Comparison of ENCODE assay signal across 13 cellular contexts in genomic region chr2:186919272-186919671, GRCh38.
DNase-seq lines count a peak whose midpoint lies in the region; ATAC-seq, FAIRE-seq and TF ChIP-seq lines count a peak whose summit lies in the region.
"Had no signal": no experiment of that assay in that cellular context is flagged by ENCODE, and none has a peak within 500 bp of the region (broad histone marks: within the 10 kb centered on the region; RNA-seq: fewer than 3 reads in every experiment).

No MANE protein-coding gene starts in this region.

- H3K36me3 Mint-ChIP-seq in T-helper 17 cell (ENCODE audit: low read depth) = no peaks in the 10 kb centered on the region

- no peak for FAIRE-seq in A549 (lab: Jason Lieb, UNC)
- FAIRE-seq in HepG2 (lab: Jason Lieb, UNC) = no peak

- intact Hi-C loops in HepG2 (cut with micrococcal nuclease; ENCODE audit: unreplicated experiment) = no loop called here

- in situ Hi-C loops in HepG2 (cut with HindIII; ENCODE audit: extremely low pct_ligation_motif_present, low pct_unique_long_range_greater_than_20kb) = no loop called here

- no peak overlapping the region for H3K4me2 ChIP-seq in A549
- no peak overlapping the region for H3K4me2 ChIP-seq in HepG2 (ENCODE audit: low read depth, low read length)

- TF ChIP-seq EP300 in A549 (IDR thresholded peaks at IDR 0.05) = no peak
- no peak for TF ChIP-seq EP300 in HepG2 (IDR thresholded peaks at IDR 0.05; ENCODE audit: low read depth in 2 of 2, low read length in 2 of 2)
- no peak for TF ChIP-seq EP300 in HepG2 (CRISPR knock-in tag; IDR thresholded peaks at IDR 0.05; ENCODE audit: borderline replicate concordance)

- H3K27ac ChIP-seq in A549 (no peak overlapping the region), HepG2 (ENCODE audit: extremely low read length, insufficient read depth, low read length) (no peak overlapping the region)
- H3K27ac ChIP-seq: stomach had no signal

- H4K20me1 ChIP-seq in HepG2 (ENCODE audit: insufficient read depth, low read length) = no peaks in the 10 kb centered on the region

- DNase-seq in A549 (ENCODE audit: low read depth in 1 of 2, low spot score in 1 of 2) = peak in 1 of 2 experiments; percentile 29
- peak; percentile 38 for DNase-seq in GM04504 (ENCODE audit: low read depth)
- DNase-seq in T1000 (lab: John Stamatoyannopoulos, UW) = peak; percentile 6
- DNase-seq in fibroblast of the aortic adventitia (ENCODE audit: low read depth) = peak; percentile 64
- no peak for DNase-seq in T-helper 17 cell
- no peak for DNase-seq in HepG2 (ENCODE audit: low spot score)
- DNase-seq in activated CD4-positive, alpha-beta T cell treated with anti-CD3 and anti-CD28 coated beads for 4 hours = no peak
- DNase-seq: C1 segment of cervical spinal cord; left cardiac atrium; stimulated activated CD4-positive, alpha-beta T cell treated with anti-CD3 and anti-CD28 coated beads, Interleukin-4, amount 100 ng/mL, for 1 hour; stomach had no signal

- no peak for TF ChIP-seq POLR2A in A549 (IDR thresholded peaks at IDR 0.05; ENCODE audit: low read length)
- no peak for TF ChIP-seq POLR2A in HepG2 (IDR thresholded peaks at IDR 0.05; ENCODE audit: insufficient read depth in 1 of 2, low read depth in 2 of 2, low read length in 2 of 2)

- no peaks in the 10 kb centered on the region for H3K27me3 Mint-ChIP-seq in T-helper 17 cell

- H2AFZ ChIP-seq in HepG2 (ENCODE audit: low read length) = no peak overlapping the region

- no peaks in the 10 kb centered on the region for H3K4me1 Mint-ChIP-seq in T-helper 17 cell

- H3K4me3 Mint-ChIP-seq in T-helper 17 cell = no peak overlapping the region
- H3K4me3 Mint-ChIP-seq: T-helper 1 cell treated with Interleukin-12 subunit alpha and Interleukin-12 subunit beta and Interleukin-4 antibody, amounts not matched to agents 30 μg/mL and 1 μg/mL, for 36 hours had no signal

- CTCF ChIA-PET in A549 (lab: Yijun Ruan, JAX) = interaction anchor here (1.2 to 1.9 kb wide), 2 partner anchors 11 to 16 kb away, joined by 3 to 6 read pairs; no protein-coding TSS in a partner anchor
- CTCF ChIA-PET in HepG2 (lab: Yijun Ruan, JAX; ENCODE audit: low intra/inter-chr PET ratio, low total read pairs) = no interaction called here

- no peaks in the 10 kb centered on the region for H3K27me3 ChIP-seq in HepG2 (ENCODE audit: control insufficient read depth in 1 of 2, insufficient read depth in 2 of 2, low read length in 2 of 2)
- H3K27me3 ChIP-seq: stomach had no signal

- no TSS peak for BruUV-seq in HepG2 (replicated peaks; lab: Mats Ljungman, UMichigan)

- no peaks in the 10 kb centered on the region for H3K9me3 ChIP-seq in A549
- no peaks in the 10 kb centered on the region for H3K9me3 ChIP-seq in T-helper 17 cell (ENCODE audit: control insufficient read depth, low read length, poor library complexity, severe bottlenecking)
- no peaks in the 10 kb centered on the region for H3K9me3 ChIP-seq in HepG2 (ENCODE audit: low read length)
- H3K9me3 ChIP-seq: stomach had no signal

- TF ChIP-seq RAD21 in A549 (conservative IDR thresholded peaks at IDR 0.05 in 1 of 2, IDR thresholded peaks at IDR 0.05 in 1 of 2) (no peak), HepG2 (CRISPR knock-in tag; IDR thresholded peaks at IDR 0.05) (no peak)

- POLR2A ChIA-PET in A549 (lab: Yijun Ruan, JAX) (no interaction called here), HepG2 (lab: Yijun Ruan, JAX) (no interaction called here)

- no peaks in the 10 kb centered on the region for H3K79me2 ChIP-seq in HepG2 (ENCODE audit: insufficient read depth, low read length)

- no peaks in the 10 kb centered on the region for H3K36me3 ChIP-seq in HepG2 (replicated peaks in 1 of 2; ENCODE audit: control insufficient read depth in 1 of 2, insufficient read depth in 2 of 2, low read length in 2 of 2)
- H3K36me3 ChIP-seq: stomach had no signal

- no peak overlapping the region for H3K27ac Mint-ChIP-seq in T-helper 17 cell
- H3K27ac Mint-ChIP-seq: T-helper 1 cell treated with Interleukin-12 subunit alpha and Interleukin-12 subunit beta and Interleukin-4 antibody, amounts not matched to agents 30 μg/mL and 1 μg/mL, for 36 hours had no signal

- H3K9ac ChIP-seq in HepG2 (ENCODE audit: insufficient read depth, low read depth, low read length) = no peak overlapping the region

- no peaks in the 10 kb centered on the region for H3K4me1 ChIP-seq in A549
- H3K4me1 ChIP-seq in HepG2 (ENCODE audit: insufficient read depth, low read length) = no peaks in the 10 kb centered on the region

- no peak overlapping the region for H3K4me3 ChIP-seq in A549
- no peak overlapping the region for H3K4me3 ChIP-seq in fibroblast of the aortic adventitia (ENCODE audit: low read depth, low read length)
- no peak overlapping the region for H3K4me3 ChIP-seq in HepG2 (replicated peaks in 1 of 3; ENCODE audit: insufficient read depth in 1 of 3, low read depth in 2 of 3, low read length in 3 of 3)
- H3K4me3 ChIP-seq: stomach had no signal

- 2% methylated on average over 2 of the region's 2 CpGs for WGBS in A549 (ENCODE audit: missing lambda C conversion rate)
- 3% methylated on average over 2 of the region's 2 CpGs for WGBS in HepG2 (ENCODE audit: low lambda C conversion rate)

- no peak for TF ChIP-seq CTCF in A549 (IDR thresholded peaks at IDR 0.05)
- no peak for TF ChIP-seq CTCF in fibroblast of the aortic adventitia (IDR thresholded peaks at IDR 0.05; ENCODE audit: insufficient read depth, low read length)
- TF ChIP-seq CTCF in HepG2 (CRISPR knock-in tag; IDR thresholded peaks at IDR 0.05) = no peak

- peak; percentile 64 to 76; a peak in 5 of 6 replicates for ATAC-seq in A549
- ATAC-seq in T-helper 17 cell = no peak
- no peak for ATAC-seq in HepG2
- ATAC-seq in GM21390 (IDR thresholded peaks at IDR 0.05; ENCODE audit: unreplicated experiment) = no peak

TF ChIP-seq in A549, 52 proteins besides CTCF, POLR2A, EP300 and RAD21:
- TF ChIP-seq FOSL2 (IDR thresholded peaks at IDR 0.05) (no peak), FOSL2 (CRISPR knock-in tag; IDR thresholded peaks at IDR 0.05) (peak; percentile 35; the same call in 1 of the 2 replicates), MYC (IDR thresholded peaks at IDR 0.05; ENCODE audit: borderline replicate concordance, low read length) (no peak), RNF2 (IDR thresholded peaks at IDR 0.05; ENCODE audit: borderline replicate concordance, low read depth) (no peak)
TF ChIP-seq in A549: peak in this region for 1.

TF ChIP-seq in HepG2, 621 proteins besides CTCF, POLR2A, EP300 and RAD21 (continues in another document):
- TF ChIP-seq KDM1A (CRISPR knock-in tag; IDR thresholded peaks at IDR 0.05) = no peak
- TF ChIP-seq ZNF367 (CRISPR knock-in tag; IDR thresholded peaks at IDR 0.05; ENCODE audit: borderline replicate concordance) = no peak
- TF ChIP-seq, protein P1, sequence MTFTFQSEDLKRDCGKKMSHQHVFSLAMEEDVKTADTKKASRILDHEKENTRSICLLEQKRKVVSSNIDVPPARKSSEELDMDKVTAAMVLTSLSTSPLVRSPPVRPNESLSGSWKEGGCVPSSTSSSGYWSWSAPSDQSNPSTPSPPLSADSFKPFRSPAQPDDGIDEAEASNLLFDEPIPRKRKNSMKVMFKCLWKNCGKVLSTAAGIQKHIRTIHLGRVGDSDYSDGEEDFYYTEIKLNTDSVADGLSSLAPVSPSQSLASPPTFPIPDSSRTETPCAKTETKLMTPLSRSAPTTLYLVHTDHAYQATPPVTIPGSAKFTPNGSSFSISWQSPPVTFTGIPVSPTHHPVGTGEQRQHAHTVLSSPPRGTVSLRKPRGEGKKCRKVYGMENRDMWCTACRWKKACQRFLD (CRISPR knock-in tag; IDR thresholded peaks at IDR 0.05; ENCODE audit: borderline replicate concordance) = no peak
- TF ChIP-seq ZNF205 (CRISPR knock-in tag; IDR thresholded peaks at IDR 0.05) = no peak
- TF ChIP-seq ZNF710 (CRISPR knock-in tag; IDR thresholded peaks at IDR 0.05; ENCODE audit: borderline replicate concordance) = no peak

Comparison
In these comparisons a context has a peak if more than half of its experiments do, and no peak if none do; other contexts are left out.
1. ATAC-seq: peak in A549 (2 of 2); none in T-helper 17 cell (single experiment), HepG2 (single experiment) and GM21390 (single experiment).
2. DNase-seq: peak in GM04504 (single experiment), T1000 (single experiment) and fibroblast of the aortic adventitia (single experiment); none in T-helper 17 cell (0 of 3), HepG2 (single experiment) and activated CD4-positive, alpha-beta T cell treated with anti-CD3 and anti-CD28 coated beads for 4 hours (0 of 2).